In genomic region chr3:169305460-169305859, GRCh38 we compare ENCODE assay signal across 17 cellular contexts.
DNase-seq lines count a peak whose midpoint lies in the region; ATAC-seq, FAIRE-seq and TF ChIP-seq lines count a peak whose summit lies in the region.
"Had no signal": no experiment of that assay in that cellular context is flagged by ENCODE, and none has a peak within 500 bp of the region (broad histone marks: within the 10 kb centered on the region; RNA-seq: fewer than 3 reads in every experiment).

No MANE protein-coding gene starts in this region.

- no peak overlapping the region for H3K4me3 Mint-ChIP-seq in activated T-cell treated with anti-CD3 and anti-CD28 coated beads, Interleukin-2, amount 50 U/mL, for 4 hours

- TF ChIP-seq CTCF in hepatocyte (IDR thresholded peaks at IDR 0.05; ENCODE audit: poor library complexity) = no peak
- TF ChIP-seq CTCF in PC-3 (conservative IDR thresholded peaks at IDR 0.05; ENCODE audit: low read depth, low read length) = no peak

- ATAC-seq in PC-3 = no peak
- ATAC-seq in activated T-cell treated with anti-CD3 and anti-CD28 coated beads, Interleukin-2, amount 50 U/mL, for 4 hours = no peak
- no peak for ATAC-seq in GM18511 (IDR thresholded peaks at IDR 0.05; ENCODE audit: unreplicated experiment)

- intact Hi-C loops in PC-3 (cut with micrococcal nuclease) = no loop called here

- H3K36me3 Mint-ChIP-seq in activated T-cell treated with anti-CD3 and anti-CD28 coated beads, Interleukin-2, amount 50 U/mL, for 4 hours (ENCODE audit: insufficient read depth) = no peaks in the 10 kb centered on the region

- H3K27ac ChIP-seq in hepatocyte (peak overlapping the region; percentile 22), small intestine (ENCODE audit: low read depth in 1 of 2, low read length in 1 of 2) (peak overlapping the region in 1 of 2 donors; percentile 50), PC-3 (ENCODE audit: low read length) (no peak overlapping the region)
- H3K27ac ChIP-seq: GM23248, KMS-11, RWPE1 had no signal

- no TSS peak for BruUV-seq in PC-3 (replicated peaks; lab: Mats Ljungman, UMichigan)

- no peaks in the 10 kb centered on the region for H3K9me3 Mint-ChIP-seq in activated T-cell treated with anti-CD3 and anti-CD28 coated beads, Interleukin-2, amount 50 U/mL, for 4 hours

- H3K4me2 ChIP-seq in hepatocyte = peak overlapping the region; percentile 12
- H3K4me2 ChIP-seq in PC-3 (ENCODE audit: low read length) = no peak overlapping the region
- H3K4me2 ChIP-seq: KMS-11 had no signal

- H3K9ac ChIP-seq in PC-3 (ENCODE audit: low read length) = no peak overlapping the region
- H3K9ac ChIP-seq: GM23248, KMS-11 had no signal

- H3K4me1 ChIP-seq in hepatocyte (ENCODE audit: insufficient read depth) (no peaks in the 10 kb centered on the region), small intestine (ENCODE audit: control insufficient read depth in 2 of 2, insufficient read depth in 1 of 2, low read depth in 1 of 2, low read length in 1 of 2) (peaks cover 0 to 6% of the 10 kb centered on the region in 2 donors), PC-3 (ENCODE audit: insufficient read depth, low read length) (peaks cover 4% of the 10 kb centered on the region; the same call in 1 of the 2 replicates)

- CTCF ChIA-PET in PC-3 (lab: Charles Lee) = no interaction called here

- H2AFZ ChIP-seq in hepatocyte (no peak overlapping the region), PC-3 (ENCODE audit: low read length) (no peak overlapping the region)
- H2AFZ ChIP-seq: GM23248 had no signal

- H3K9me3 ChIP-seq in hepatocyte (ENCODE audit: low read depth) = no peaks in the 10 kb centered on the region
- no peaks in the 10 kb centered on the region for H3K9me3 ChIP-seq in small intestine (ENCODE audit: control insufficient read depth, low read depth)
- H3K9me3 ChIP-seq in PC-3 (ENCODE audit: low read length) = no peaks in the 10 kb centered on the region

- no peaks in the 10 kb centered on the region for H3K27me3 ChIP-seq in hepatocyte
- H3K27me3 ChIP-seq in small intestine (ENCODE audit: control insufficient read depth in 2 of 2, insufficient read depth in 2 of 2, low read length in 2 of 2) = no peaks in the 10 kb centered on the region
- no peaks in the 10 kb centered on the region for H3K27me3 ChIP-seq in PC-3 (ENCODE audit: low read length)

- no peak overlapping the region for H3K4me3 ChIP-seq in hepatocyte
- H3K4me3 ChIP-seq in small intestine (ENCODE audit: low read depth in 1 of 2, low read length in 2 of 2) = no peak overlapping the region
- H3K4me3 ChIP-seq in PC-3 (ENCODE audit: low read length) = no peak overlapping the region
- H3K4me3 ChIP-seq: GM23248 had no signal

- H3K27me3 Mint-ChIP-seq in activated T-cell treated with anti-CD3 and anti-CD28 coated beads, Interleukin-2, amount 50 U/mL, for 4 hours (ENCODE audit: low read depth) = no peaks in the 10 kb centered on the region

- no peaks in the 10 kb centered on the region for H3K79me2 ChIP-seq in hepatocyte
- H3K79me2 ChIP-seq in PC-3 (ENCODE audit: low read length) = no peaks in the 10 kb centered on the region

- FAIRE-seq in small intestine (lab: Jason Lieb, UNC) = peak; percentile 80
- FAIRE-seq: GM12891 had no signal

- 38% methylated on average over 2 of the region's 2 CpGs for WGBS in hepatocyte (ENCODE audit: low lambda C conversion rate, missing lambda C conversion rate)
- WGBS in small intestine, 3 donors = 15 to 57% (median 32%) methylated on average over 2 of the region's 2 CpGs

- H3K4me1 Mint-ChIP-seq in activated T-cell treated with anti-CD3 and anti-CD28 coated beads, Interleukin-2, amount 50 U/mL, for 4 hours (ENCODE audit: low read depth) = no peaks in the 10 kb centered on the region

- H3K36me3 ChIP-seq in hepatocyte (replicated peaks; ENCODE audit: insufficient read depth, low read depth) (no peaks in the 10 kb centered on the region), small intestine (ENCODE audit: control insufficient read depth in 2 of 2, insufficient read depth in 2 of 2, low read length in 2 of 2) (no peaks in the 10 kb centered on the region), PC-3 (ENCODE audit: low read depth, low read length) (no peaks in the 10 kb centered on the region)

- H3F3A ChIP-seq in PC-3 (ENCODE audit: low read length, unreplicated experiment) = no peaks in the 10 kb centered on the region

- H4K20me1 ChIP-seq in hepatocyte (ENCODE audit: insufficient read depth, poor library complexity, severe bottlenecking) (no peaks in the 10 kb centered on the region), PC-3 (ENCODE audit: low read length) (no peaks in the 10 kb centered on the region)

- DNase-seq in NCI-H510A treated with DMSO at 0.1 percent for 48 hours (lab: John Stamatoyannopoulos, UW) (peak; percentile 40), NCI-H510A (lab: John Stamatoyannopoulos, UW) (no peak), NCI-H69 (lab: John Stamatoyannopoulos, UW) (peak; percentile 71), hepatocyte (ENCODE audit: low spot score) (peak; percentile 59), small intestine (peak; percentile 97), PC-3 (no peak)
- no peak for DNase-seq in activated T-cell treated with anti-CD3 and anti-CD28 coated beads, Interleukin-2, amount 50 U/mL, for 4 hours
- DNase-seq: AML-193, DMS79 treated with DMSO at 0.1 percent for 48 hours, GM23248, MM.1S, NCI-H2081 treated with DMSO at 0.1 percent for 48 hours, NCI-H446 treated with DMSO at 0.1 percent for 48 hours had no signal

- POLR2A ChIA-PET in PC-3 (lab: Charles Lee; ENCODE audit: unreplicated experiment) = no interaction called here

- H3K9me2 ChIP-seq in hepatocyte (replicated peaks; ENCODE audit: insufficient read depth) = no peaks in the 10 kb centered on the region
- no peaks in the 10 kb centered on the region for H3K9me2 ChIP-seq in PC-3 (replicated peaks; ENCODE audit: low read length)

Comparison
In these comparisons a context has a peak if more than half of its experiments do, and no peak if none do; other contexts are left out.
1. DNase-seq: peak in NCI-H510A treated with DMSO at 0.1 percent for 48 hours (single experiment), NCI-H69 (single experiment), hepatocyte (single experiment) and small intestine (single experiment); none in NCI-H510A (single experiment), PC-3 (single experiment) and activated T-cell treated with anti-CD3 and anti-CD28 coated beads, Interleukin-2, amount 50 U/mL, for 4 hours (single experiment).